In genomic region chr17:50130778-50131317, GRCh38 we compare ENCODE assay signal across 1 cellular context.
TF ChIP-seq lines count a peak whose summit lies in the region.

No MANE protein-coding gene starts in this region.

TF ChIP-seq in WTC11, 78 proteins besides CTCF, POLR2A, EP300 and RAD21 (continued from another document):
- TF ChIP-seq ZSCAN18 (CRISPR knock-in tag; IDR thresholded peaks at IDR 0.05) (no peak), ZNF281 (CRISPR knock-in tag; IDR thresholded peaks at IDR 0.05) (no peak), SMAD3 (CRISPR knock-in tag; IDR thresholded peaks at IDR 0.05; ENCODE audit: borderline replicate concordance) (no peak), ZNF232 (CRISPR knock-in tag; IDR thresholded peaks at IDR 0.05) (no peak)
